ENCODE assay signal across 2 cellular contexts in genomic region chr9:114911167-114911821, GRCh38.
A peak's percentile ranks its signal among the peaks of the same experiment; 100 is the strongest.
TF ChIP-seq lines count a peak whose summit lies in the region.

No MANE protein-coding gene starts in this region.

TF ChIP-seq in IMR-90, 13 proteins besides CTCF, POLR2A, EP300 and RAD21 (continued from another document):
- TF ChIP-seq ELK1 (IDR thresholded peaks at IDR 0.05; ENCODE audit: borderline replicate concordance, low read depth, low read length) (no peak), USF2 (IDR thresholded peaks at IDR 0.05; ENCODE audit: low read depth, low read length) (no peak), SMC3 (IDR thresholded peaks at IDR 0.05; ENCODE audit: low read depth, low read length) (peak; percentile 80), FOS (IDR thresholded peaks at IDR 0.05; ENCODE audit: low read depth, low read length) (no peak), MXI1 (IDR thresholded peaks at IDR 0.05; ENCODE audit: borderline replicate concordance, low read depth, low read length) (no peak), BHLHE40 (IDR thresholded peaks at IDR 0.05; ENCODE audit: low read depth, low read length) (no peak), RCOR1 (IDR thresholded peaks at IDR 0.05; ENCODE audit: insufficient replicate concordance, low read length) (no peak), NFE2L2 (IDR thresholded peaks at IDR 0.05; ENCODE audit: low read depth, low read length) (no peak), CHD1 (IDR thresholded peaks at IDR 0.05; ENCODE audit: low read depth, low read length) (no peak)

TF ChIP-seq in neural cell, 6 proteins besides CTCF, POLR2A, EP300 and RAD21 (continued from another document):
- TF ChIP-seq REST (IDR thresholded peaks at IDR 0.05; ENCODE audit: borderline replicate concordance) = peak; percentile 97
